ENCODE assay signal across 35 cellular contexts in genomic region chr17:4523946-4524345, GRCh38. TPM values are rescaled to one million over a fixed set of nuclear protein-coding genes. Genes with fewer than 3 reads are reported as not detected.
"Had no signal": no experiment of that assay in that cellular context is flagged by ENCODE, and none has a peak within 500 bp of the region (broad histone marks: within the 10 kb centered on the region; RNA-seq: fewer than 3 reads in every experiment).

No MANE protein-coding gene starts in this region.

- H3K27me3 Mint-ChIP-seq: activated CD8-positive, alpha-beta T cell treated with anti-CD3 and anti-CD28 coated beads for 36 hours; activated naive CD4-positive, alpha-beta T cell treated with anti-CD3 and anti-CD28 coated beads, Interleukin-2, amount 50 U/mL, for 24 hours had no signal

- H3K36me3 ChIP-seq: cardiac muscle cell, left ventricle myocardium inferior, pancreas, thoracic aorta, WERI-Rb-1 had no signal

- H3K4me1 Mint-ChIP-seq: activated CD4-positive, alpha-beta T cell treated with anti-CD3 and anti-CD28 coated beads, Interleukin-2, amount 10 ng/mL, durations not matched to agents 7 days and 5 days; activated naive CD4-positive, alpha-beta T cell treated with anti-CD3 and anti-CD28 coated beads, Interleukin-2, amount 50 U/mL, for 24 hours; immature natural killer cell; natural killer cell had no signal

- H3K27me3 ChIP-seq: body of pancreas, cardiac muscle cell, pancreas, stomach had no signal

- ATAC-seq: activated CD8-positive, alpha-beta memory T cell treated with anti-CD3 and anti-CD28 coated beads, Interleukin-2, amount 10 ng/mL, durations not matched to agents 7 days and 5 days; activated CD8-positive, alpha-beta T cell treated with anti-CD3 and anti-CD28 coated beads for 36 hours; body of pancreas; natural killer cell; pancreas; psoas muscle; right cardiac atrium had no signal

- H3K9me3 Mint-ChIP-seq: activated CD4-positive, alpha-beta T cell treated with anti-CD3 and anti-CD28 coated beads, Interleukin-2, amount 10 ng/mL, durations not matched to agents 7 days and 5 days; activated CD8-positive, alpha-beta T cell treated with anti-CD3 and anti-CD28 coated beads for 36 hours; activated naive CD4-positive, alpha-beta T cell treated with anti-CD3 and anti-CD28 coated beads, Interleukin-2, amount 50 U/mL, for 24 hours; activated T-helper 1 cell treated with anti-CD3 and anti-CD28 coated beads, Interleukin-12 subunit alpha, Interleukin-12 subunit beta, Interleukin-2, Interleukin-4 antibody, amounts not matched to agents 30 ng/mL and 10 ng/mL and 1 ng/mL, durations not matched to agents 14 hours and 24 hours and 36 hours; immature natural killer cell; natural killer cell; type B pancreatic cell had no signal

- H3K4me3 Mint-ChIP-seq: activated CD4-positive, alpha-beta T cell treated with anti-CD3 and anti-CD28 coated beads, Interleukin-2, amount 10 ng/mL, durations not matched to agents 7 days and 5 days; activated CD8-positive, alpha-beta memory T cell treated with anti-CD3 and anti-CD28 coated beads, Interleukin-2, amount 10 ng/mL, durations not matched to agents 7 days and 5 days; activated CD8-positive, alpha-beta T cell treated with anti-CD3 and anti-CD28 coated beads for 36 hours; activated naive CD4-positive, alpha-beta T cell treated with anti-CD3 and anti-CD28 coated beads, Interleukin-2, amount 50 U/mL, for 24 hours; activated T-helper 1 cell treated with anti-CD3 and anti-CD28 coated beads, Interleukin-12 subunit alpha, Interleukin-12 subunit beta, Interleukin-2, Interleukin-4 antibody, amounts not matched to agents 30 ng/mL and 10 ng/mL and 1 ng/mL, durations not matched to agents 14 hours and 24 hours and 36 hours; immature natural killer cell; natural killer cell; type B pancreatic cell had no signal

- H3K27ac ChIP-seq: body of pancreas, cardiac muscle cell, pancreas, psoas muscle, thoracic aorta, WERI-Rb-1 had no signal

- H3K36me3 Mint-ChIP-seq: activated CD8-positive, alpha-beta memory T cell treated with anti-CD3 and anti-CD28 coated beads, Interleukin-2, amount 10 ng/mL, durations not matched to agents 7 days and 5 days; activated naive CD4-positive, alpha-beta T cell treated with anti-CD3 and anti-CD28 coated beads, Interleukin-2, amount 50 U/mL, for 24 hours; immature natural killer cell; natural killer cell; type B pancreatic cell had no signal

- H3K4me3 ChIP-seq: body of pancreas, cardiac muscle cell, left ventricle myocardium inferior, pancreas, psoas muscle, stomach, thoracic aorta had no signal

- H3K27ac Mint-ChIP-seq: activated CD4-positive, alpha-beta T cell treated with anti-CD3 and anti-CD28 coated beads, Interleukin-2, amount 10 ng/mL, durations not matched to agents 7 days and 5 days; activated CD8-positive, alpha-beta memory T cell treated with anti-CD3 and anti-CD28 coated beads, Interleukin-2, amount 10 ng/mL, durations not matched to agents 7 days and 5 days; activated CD8-positive, alpha-beta T cell treated with anti-CD3 and anti-CD28 coated beads for 36 hours; activated naive CD4-positive, alpha-beta T cell treated with anti-CD3 and anti-CD28 coated beads, Interleukin-2, amount 50 U/mL, for 24 hours; activated T-helper 1 cell treated with anti-CD3 and anti-CD28 coated beads, Interleukin-12 subunit alpha, Interleukin-12 subunit beta, Interleukin-2, Interleukin-4 antibody, amounts not matched to agents 30 ng/mL and 10 ng/mL and 1 ng/mL, durations not matched to agents 14 hours and 24 hours and 36 hours; natural killer cell; type B pancreatic cell had no signal

- FAIRE-seq: endometrium, pancreas, TTC549 had no signal

- H3K9me3 ChIP-seq: body of pancreas, left ventricle myocardium inferior, pancreas, psoas muscle, stomach, thoracic aorta had no signal

- H3K4me1 ChIP-seq: psoas muscle had no signal

- DNase-seq: activated CD4-positive, alpha-beta T cell treated with anti-CD3 and anti-CD28 coated beads, Interleukin-2, amount 10 ng/mL, durations not matched to agents 7 days and 5 days; activated CD4-positive, CD25-positive, alpha-beta regulatory T cell treated with anti-CD3 and anti-CD28 coated beads, Interleukin-2, amount 50 U/mL, for 72 hours; activated CD8-positive, alpha-beta memory T cell treated with anti-CD3 and anti-CD28 coated beads, Interleukin-2, amount 10 ng/mL, durations not matched to agents 7 days and 5 days; activated CD8-positive, alpha-beta T cell treated with anti-CD3 and anti-CD28 coated beads for 36 hours; activated gamma-delta T cell; activated T-cell treated with anti-CD3 and anti-CD28 coated beads for 4 hours; anterior cingulate cortex; body of pancreas; cortex of kidney; effector CD4-positive, alpha-beta T cell; erythroblast; foreskin fibroblast; immature natural killer cell; left ventricle myocardium inferior; midbrain; natural killer cell; pancreas; psoas muscle; right cardiac atrium; stimulated activated CD4-positive, alpha-beta T cell treated with anti-CD3 and anti-CD28 coated beads, Interleukin-12 subunit alpha, Interleukin-12 subunit beta, amount 100 ng/mL, for 4 hours; stomach; T-helper 1 cell; WERI-Rb-1 had no signal

RNA-seq across cellular contexts. Expression of gene SPNS2, which starts 25.3 kb away (rescaled TPM):
- total RNA-seq: activated T-helper 1 cell treated with anti-CD3 and anti-CD28 coated beads, Interleukin-12 subunit alpha, Interleukin-12 subunit beta, Interleukin-2, Interleukin-4 antibody, amounts not matched to agents 30 ng/mL and 10 ng/mL and 1 ng/mL, durations not matched to agents 14 hours and 24 hours and 36 hours had no signal
- polyA plus RNA-seq: fibroblast of lung had no signal

RNA-seq across cellular contexts. Expression of gene GGT6, which starts 36.4 kb away (rescaled TPM):
- total RNA-seq: activated CD4-positive, alpha-beta T cell treated with anti-CD3 and anti-CD28 coated beads, Interleukin-2, amount 10 ng/mL, durations not matched to agents 7 days and 5 days; activated CD8-positive, alpha-beta memory T cell treated with anti-CD3 and anti-CD28 coated beads, Interleukin-2, amount 10 ng/mL, durations not matched to agents 7 days and 5 days; activated CD8-positive, alpha-beta T cell treated with anti-CD3 and anti-CD28 coated beads for 36 hours; activated T-helper 1 cell treated with anti-CD3 and anti-CD28 coated beads, Interleukin-12 subunit alpha, Interleukin-12 subunit beta, Interleukin-2, Interleukin-4 antibody, amounts not matched to agents 30 ng/mL and 10 ng/mL and 1 ng/mL, durations not matched to agents 14 hours and 24 hours and 36 hours; cardiac muscle cell; cerebellum; fibroblast of lung; glomerular endothelial cell; left ventricle myocardium inferior; lung microvascular endothelial cell; natural killer cell; psoas muscle; right cardiac atrium; skeletal muscle tissue; thoracic aorta had no signal
- polyA plus RNA-seq: cardiac muscle cell, fibroblast of lung, immature natural killer cell, right cardiac atrium had no signal
